In genomic region chr11:1333860-1334259, GRCh38 we compare ENCODE assay signal across 32 cellular contexts. TPM values are rescaled to one million over a fixed set of nuclear protein-coding genes. Genes with fewer than 3 reads are reported as not detected.
"Had no signal": no experiment of that assay in that cellular context is flagged by ENCODE, and none has a peak within 500 bp of the region (broad histone marks: within the 10 kb centered on the region; RNA-seq: fewer than 3 reads in every experiment).

No MANE protein-coding gene starts in this region.

- H3K27ac ChIP-seq: KMS-11, Peyer's patch, SJSA1 had no signal

- ATAC-seq: activated naive CD8-positive, alpha-beta T cell treated with anti-CD3 and anti-CD28 coated beads, Interleukin-2, amount 50 U/mL, for 24 hours; PC-3 had no signal

- H3K4me3 ChIP-seq: Peyer's patch, SJSA1 had no signal

- H3K36me3 ChIP-seq: Peyer's patch, SJSA1 had no signal

- H3K9me3 ChIP-seq: SJSA1, SK-N-SH had no signal

- H3K4me2 ChIP-seq: SK-N-SH had no signal

- H3K36me3 Mint-ChIP-seq: activated naive CD8-positive, alpha-beta T cell; brain had no signal

- H3K9ac ChIP-seq: KMS-11, SK-N-SH had no signal

- DNase-seq: activated CD4-positive, alpha-beta T cell treated with anti-CD3 and anti-CD28 coated beads, Interleukin-2, amount 10 ng/mL, durations not matched to agents 24 days and 14 days; activated CD4-positive, alpha-beta T cell treated with anti-CD3 and anti-CD28 coated beads, Interleukin-2, amount 50 U/mL, for 4 hours; activated naive CD4-positive, alpha-beta T cell treated with anti-CD3 and anti-CD28 coated beads, Interleukin-2, amount 10 ng/mL, durations not matched to agents 7 days and 5 days; activated naive CD8-positive, alpha-beta T cell treated with anti-CD3 and anti-CD28 coated beads, Interleukin-2, amount 50 U/mL, for 24 hours; activated T-cell treated with anti-CD3 and anti-CD28 coated beads, Interleukin-2, amount 50 U/mL, for 24 hours; anterior cingulate cortex; caudate nucleus; cerebellar nuclear complex; MM.1S; MV-4-11; NCI-H1092; NCI-H1436 treated with DMSO at 0.1 percent for 48 hours; NCI-H187; NCI-H2029 treated with DMSO at 0.1 percent for 48 hours; NCI-H2107; NCI-H2171; NCI-H510A; NCI-H748 treated with DMSO at 0.1 percent for 48 hours; NK-92 treated with Interleukin-12 subunit alpha and Interleukin-12 subunit beta, amount 100 ng/mL, for 24 hours; PC-3; RPMI8226; SHP77 treated with DMSO at 0.1 percent for 48 hours; SK-N-SH had no signal

- H3K27me3 ChIP-seq: Peyer's patch, SJSA1 had no signal

- H3K27me3 Mint-ChIP-seq: activated naive CD8-positive, alpha-beta T cell had no signal

- H3K27ac Mint-ChIP-seq: activated CD4-positive, alpha-beta T cell treated with anti-CD3 and anti-CD28 coated beads, Interleukin-2, amount 10 ng/mL, durations not matched to agents 24 days and 14 days; activated naive CD4-positive, alpha-beta T cell treated with anti-CD3 and anti-CD28 coated beads, Interleukin-2, amount 10 ng/mL, durations not matched to agents 7 days and 5 days; activated naive CD8-positive, alpha-beta T cell; activated naive CD8-positive, alpha-beta T cell treated with anti-CD3 and anti-CD28 coated beads, Interleukin-2, amount 50 U/mL, for 24 hours; activated T-cell treated with anti-CD3 and anti-CD28 coated beads, Interleukin-2, amount 50 U/mL, for 24 hours; activated T-helper 1 cell treated with anti-CD3 and anti-CD28 coated beads, Interleukin-12 subunit alpha, Interleukin-12 subunit beta, Interleukin-2, Interleukin-4 antibody, amounts not matched to agents 30 ng/mL and 10 ng/mL and 1 ng/mL, durations not matched to agents 14 hours and 24 hours and 36 hours; brain; T-helper 1 cell treated with Interleukin-12 subunit alpha and Interleukin-12 subunit beta and Interleukin-4 antibody, amounts not matched to agents 30 μg/mL and 1 μg/mL, for 36 hours; T-helper 2 cell treated with Interferon-gamma antibody and Interleukin-4, amounts not matched to agents 5 μg/mL and 100 μg/mL, for 36 hours had no signal

- H3K4me3 Mint-ChIP-seq: activated CD4-positive, alpha-beta T cell treated with anti-CD3 and anti-CD28 coated beads, Interleukin-2, amount 10 ng/mL, durations not matched to agents 24 days and 14 days; activated naive CD4-positive, alpha-beta T cell treated with anti-CD3 and anti-CD28 coated beads, Interleukin-2, amount 10 ng/mL, durations not matched to agents 7 days and 5 days; activated naive CD8-positive, alpha-beta T cell; activated naive CD8-positive, alpha-beta T cell treated with anti-CD3 and anti-CD28 coated beads, Interleukin-2, amount 50 U/mL, for 24 hours; activated T-cell treated with anti-CD3 and anti-CD28 coated beads, Interleukin-2, amount 50 U/mL, for 24 hours; activated T-helper 1 cell treated with anti-CD3 and anti-CD28 coated beads, Interleukin-12 subunit alpha, Interleukin-12 subunit beta, Interleukin-2, Interleukin-4 antibody, amounts not matched to agents 30 ng/mL and 10 ng/mL and 1 ng/mL, durations not matched to agents 14 hours and 24 hours and 36 hours; T-helper 1 cell treated with Interleukin-12 subunit alpha and Interleukin-12 subunit beta and Interleukin-4 antibody, amounts not matched to agents 30 μg/mL and 1 μg/mL, for 36 hours; T-helper 2 cell treated with Interferon-gamma antibody and Interleukin-4, amounts not matched to agents 5 μg/mL and 100 μg/mL, for 36 hours had no signal

RNA-seq across cellular contexts. Expression of gene BRSK2, which starts 55.9 kb away (rescaled TPM):
- total RNA-seq: bronchial epithelial cell had no signal
